Comparison of ENCODE assay signal across 8 cellular contexts in genomic region chr9:27276182-27277030, GRCh38. TPM values are rescaled to one million over a fixed set of nuclear protein-coding genes. Genes with fewer than 3 reads are reported as not detected.
A peak's percentile ranks its signal among the peaks of the same experiment; 100 is the strongest.
DNase-seq lines count a peak whose midpoint lies in the region; ATAC-seq and TF ChIP-seq lines count a peak whose summit lies in the region.

No MANE protein-coding gene starts in this region.

- DNase-seq in CD4-positive, alpha-beta T cell, result no peak
- peak; percentile 12 for DNase-seq in GM19240 (ENCODE audit: insufficient read length, low spot score)
- DNase-seq in MM.1S, result peak; percentile 24
- DNase-seq in SHP77 treated with DMSO at 0.1 percent for 48 hours (lab: John Stamatoyannopoulos, UW), result peak; percentile 64
- no peak for DNase-seq in esophagus muscularis mucosa (ENCODE audit: extremely low spot score)
- no peak for DNase-seq in neural crest cell (ENCODE audit: low read depth, low spot score)
- DNase-seq in activated T-cell treated with anti-CD3 and anti-CD28 coated beads for 4 hours, result no peak
- no peak for DNase-seq in effector CD4-positive, alpha-beta T cell

- no peak overlapping the region for H3K9ac ChIP-seq in MM.1S (ENCODE audit: low read length)

- H4K20me1 ChIP-seq in MM.1S (ENCODE audit: insufficient read depth, low read length), result no peaks in the 10 kb centered on the region

- no peaks in the 10 kb centered on the region for H3K9me2 ChIP-seq in MM.1S (replicated peaks; ENCODE audit: insufficient read depth, low read length)

- peak; percentile 89 for TF ChIP-seq CTCF in CD4-positive, alpha-beta T cell (IDR thresholded peaks at IDR 0.05)
- TF ChIP-seq CTCF in MM.1S (IDR thresholded peaks at IDR 0.05; ENCODE audit: low read length), result peak; percentile 50
- TF ChIP-seq CTCF in esophagus muscularis mucosa (IDR thresholded peaks at IDR 0.05), result peak; percentile 72 to 84 (median 77)
- peak; percentile 91 for TF ChIP-seq CTCF in neural crest cell (conservative IDR thresholded peaks at IDR 0.05)

- no peaks in the 10 kb centered on the region for H3K4me1 Mint-ChIP-seq in CD4-positive, alpha-beta T cell (ENCODE audit: low read depth)
- peaks cover 4% of the 10 kb centered on the region for H3K4me1 Mint-ChIP-seq in neural crest cell

- H3K36me3 Mint-ChIP-seq in CD4-positive, alpha-beta T cell (ENCODE audit: low read depth), result no peaks in the 10 kb centered on the region
- H3K36me3 Mint-ChIP-seq in neural crest cell (ENCODE audit: low read depth), result no peaks in the 10 kb centered on the region

- no peak for ATAC-seq in CD4-positive, alpha-beta T cell (ENCODE audit: poor library complexity)

- peak overlapping the region; percentile 33; the same call in 1 of the 2 replicates for H3K4me2 ChIP-seq in MM.1S (ENCODE audit: low read depth, low read length)

- no peaks in the 10 kb centered on the region for H3K79me2 ChIP-seq in MM.1S (ENCODE audit: low read length)

- CTCF ChIA-PET in CD4-positive, alpha-beta T cell (lab: Charles Lee), result interaction anchor here (1.3 kb wide), 1 partner anchor 11 kb away, joined by 3 read pairs; no protein-coding TSS in a partner anchor

- H3K9me3 Mint-ChIP-seq in CD4-positive, alpha-beta T cell, result no peaks in the 10 kb centered on the region
- no peaks in the 10 kb centered on the region for H3K9me3 Mint-ChIP-seq in neural crest cell

- no peaks in the 10 kb centered on the region for H3K36me3 ChIP-seq in MM.1S (replicated peaks; ENCODE audit: insufficient read depth, low read length)
- H3K36me3 ChIP-seq in esophagus muscularis mucosa, result no peaks in the 10 kb centered on the region

- peaks cover 4% of the 10 kb centered on the region for H3K27me3 Mint-ChIP-seq in CD4-positive, alpha-beta T cell
- no peaks in the 10 kb centered on the region for H3K27me3 Mint-ChIP-seq in neural crest cell (ENCODE audit: low read depth)

- H3K27me3 ChIP-seq in CD4-positive, alpha-beta T cell (ENCODE audit: control insufficient read depth, insufficient read depth, low read length), result no peaks in the 10 kb centered on the region
- H3K27me3 ChIP-seq in MM.1S (replicated peaks; ENCODE audit: insufficient read depth, low read length), result no peaks in the 10 kb centered on the region
- H3K27me3 ChIP-seq in esophagus muscularis mucosa, result no peaks in the 10 kb centered on the region

- no peak overlapping the region for H3K4me3 Mint-ChIP-seq in CD4-positive, alpha-beta T cell
- H3K4me3 Mint-ChIP-seq in neural crest cell, result no peak overlapping the region

- WGBS in esophagus muscularis mucosa, result 44% methylated on average over 13 of the region's 13 CpGs

- H3K27ac ChIP-seq in CD4-positive, alpha-beta T cell (ENCODE audit: low read depth, low read length), result no peak overlapping the region
- H3K27ac ChIP-seq in MM.1S (ENCODE audit: low read length) (no peak overlapping the region), esophagus muscularis mucosa (replicated peaks in 1 of 4) (no peak overlapping the region)

- TF ChIP-seq EP300 in esophagus muscularis mucosa (IDR thresholded peaks at IDR 0.05), result no peak

- no peak overlapping the region; the same call in 1 of the 2 replicates for H3K4me3 ChIP-seq in MM.1S (ENCODE audit: low read length)
- peak overlapping the region in 3 of 4 donors; percentile 4 to 41 (median 16) for H3K4me3 ChIP-seq in esophagus muscularis mucosa

- no peaks in the 10 kb centered on the region for H3F3A ChIP-seq in MM.1S (ENCODE audit: insufficient read depth, low read length)

- intact Hi-C loops in CD4-positive, alpha-beta T cell (cut with DNase I, micrococcal nuclease), result loop anchor here in 1 of 2 experiments (2.0 kb wide), 1 partner anchor 532 kb away; no protein-coding TSS in a partner anchor
- intact Hi-C loops in esophagus muscularis mucosa (cut with DNase I), result loop anchor here (2.0 kb wide), 1 partner anchor 244 kb away; no protein-coding TSS in a partner anchor

- no peak overlapping the region for H3K27ac Mint-ChIP-seq in CD4-positive, alpha-beta T cell
- H3K27ac Mint-ChIP-seq in neural crest cell (ENCODE audit: unreplicated experiment), result no peak overlapping the region

- H3K4me1 ChIP-seq in MM.1S (ENCODE audit: low read length) (no peaks in the 10 kb centered on the region), esophagus muscularis mucosa (peaks cover 0 to 15% (median 7%) of the 10 kb centered on the region in 4 donors)

- POLR2A ChIA-PET in CD4-positive, alpha-beta T cell (lab: Charles Lee), result interaction anchor here (0.5 kb wide), 1 partner anchor 714 kb away, joined by 3 read pairs; no protein-coding TSS in a partner anchor

- no peak for TF ChIP-seq POLR2A in esophagus muscularis mucosa (IDR thresholded peaks at IDR 0.05; ENCODE audit: low read depth)

- 0 out of 2 replicates have a peak overlapping the region, but pooled peaks have one; percentile 30 for H2AFZ ChIP-seq in MM.1S (ENCODE audit: low read length)

- no peaks in the 10 kb centered on the region for H3K9me3 ChIP-seq in CD4-positive, alpha-beta T cell (ENCODE audit: control insufficient read depth, low read length)
- H3K9me3 ChIP-seq in MM.1S (replicated peaks; ENCODE audit: insufficient read depth, low read length) (no peaks in the 10 kb centered on the region), esophagus muscularis mucosa (no peaks in the 10 kb centered on the region)

RNA-seq across cellular contexts. Expression of gene EQTN, which starts 20.5 kb away (rescaled TPM):
- not detected for total RNA-seq in CD4-positive, alpha-beta T cell
- under 1 TPM in 1 of 4 donors, not detected in 3; 0.32 TPM for total RNA-seq in esophagus muscularis mucosa
- 0.39 and 0.40 TPM in 2 replicates for total RNA-seq in neural crest cell

Comparison
In these comparisons a context has a peak if more than half of its experiments do, and no peak if none do; other contexts are left out.
1. DNase-seq: peak in GM19240 (single experiment), MM.1S (single experiment) and SHP77 treated with DMSO at 0.1 percent for 48 hours (single experiment); none in CD4-positive, alpha-beta T cell (0 of 10), esophagus muscularis mucosa (single experiment), neural crest cell (single experiment), activated T-cell treated with anti-CD3 and anti-CD28 coated beads for 4 hours (single experiment) and effector CD4-positive, alpha-beta T cell (single experiment).
2. Peak in every context shown above with its lines, with median percentiles within 50 percentile points of each other: CTCF ChIP-seq.